Comparison of ENCODE assay signal across 1 cellular context in genomic region chr10:71777213-71777985, GRCh38.
TF ChIP-seq lines count a peak whose summit lies in the region.

No MANE protein-coding gene starts in this region.

TF ChIP-seq in WTC11, 78 proteins besides CTCF, POLR2A, EP300 and RAD21 (continued from another document):
- TF ChIP-seq HMGXB4 (CRISPR knock-in tag; IDR thresholded peaks at IDR 0.05): no peak
- TF ChIP-seq ZNF396 (CRISPR knock-in tag; IDR thresholded peaks at IDR 0.05; ENCODE audit: borderline replicate concordance): no peak
- TF ChIP-seq, protein P1, sequence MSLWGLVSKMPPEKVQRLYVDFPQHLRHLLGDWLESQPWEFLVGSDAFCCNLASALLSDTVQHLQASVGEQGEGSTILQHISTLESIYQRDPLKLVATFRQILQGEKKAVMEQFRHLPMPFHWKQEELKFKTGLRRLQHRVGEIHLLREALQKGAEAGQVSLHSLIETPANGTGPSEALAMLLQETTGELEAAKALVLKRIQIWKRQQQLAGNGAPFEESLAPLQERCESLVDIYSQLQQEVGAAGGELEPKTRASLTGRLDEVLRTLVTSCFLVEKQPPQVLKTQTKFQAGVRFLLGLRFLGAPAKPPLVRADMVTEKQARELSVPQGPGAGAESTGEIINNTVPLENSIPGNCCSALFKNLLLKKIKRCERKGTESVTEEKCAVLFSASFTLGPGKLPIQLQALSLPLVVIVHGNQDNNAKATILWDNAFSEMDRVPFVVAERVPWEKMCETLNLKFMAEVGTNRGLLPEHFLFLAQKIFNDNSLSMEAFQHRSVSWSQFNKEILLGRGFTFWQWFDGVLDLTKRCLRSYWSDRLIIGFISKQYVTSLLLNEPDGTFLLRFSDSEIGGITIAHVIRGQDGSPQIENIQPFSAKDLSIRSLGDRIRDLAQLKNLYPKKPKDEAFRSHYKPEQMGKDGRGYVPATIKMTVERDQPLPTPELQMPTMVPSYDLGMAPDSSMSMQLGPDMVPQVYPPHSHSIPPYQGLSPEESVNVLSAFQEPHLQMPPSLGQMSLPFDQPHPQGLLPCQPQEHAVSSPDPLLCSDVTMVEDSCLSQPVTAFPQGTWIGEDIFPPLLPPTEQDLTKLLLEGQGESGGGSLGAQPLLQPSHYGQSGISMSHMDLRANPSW (CRISPR knock-in tag; conservative IDR thresholded peaks at IDR 0.05; ENCODE audit: low read depth): no peak
- TF ChIP-seq, protein P2, sequence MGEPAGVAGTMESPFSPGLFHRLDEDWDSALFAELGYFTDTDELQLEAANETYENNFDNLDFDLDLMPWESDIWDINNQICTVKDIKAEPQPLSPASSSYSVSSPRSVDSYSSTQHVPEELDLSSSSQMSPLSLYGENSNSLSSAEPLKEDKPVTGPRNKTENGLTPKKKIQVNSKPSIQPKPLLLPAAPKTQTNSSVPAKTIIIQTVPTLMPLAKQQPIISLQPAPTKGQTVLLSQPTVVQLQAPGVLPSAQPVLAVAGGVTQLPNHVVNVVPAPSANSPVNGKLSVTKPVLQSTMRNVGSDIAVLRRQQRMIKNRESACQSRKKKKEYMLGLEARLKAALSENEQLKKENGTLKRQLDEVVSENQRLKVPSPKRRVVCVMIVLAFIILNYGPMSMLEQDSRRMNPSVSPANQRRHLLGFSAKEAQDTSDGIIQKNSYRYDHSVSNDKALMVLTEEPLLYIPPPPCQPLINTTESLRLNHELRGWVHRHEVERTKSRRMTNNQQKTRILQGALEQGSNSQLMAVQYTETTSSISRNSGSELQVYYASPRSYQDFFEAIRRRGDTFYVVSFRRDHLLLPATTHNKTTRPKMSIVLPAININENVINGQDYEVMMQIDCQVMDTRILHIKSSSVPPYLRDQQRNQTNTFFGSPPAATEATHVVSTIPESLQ (CRISPR knock-in tag; IDR thresholded peaks at IDR 0.05): no peak
